ENCODE assay signal across 29 cellular contexts in genomic region chr10:77788496-77789010, GRCh38.
"Had no signal": no experiment of that assay in that cellular context is flagged by ENCODE, and none has a peak within 500 bp of the region (broad histone marks: within the 10 kb centered on the region; RNA-seq: fewer than 3 reads in every experiment).

No MANE protein-coding gene starts in this region.

- H3K4me1 ChIP-seq: colonic mucosa, esophagus squamous epithelium, gastroesophageal sphincter had no signal

- H3K4me3 Mint-ChIP-seq: activated B cell treated with CpG ODN at 0.5 μM for 24 hours; activated CD8-positive, alpha-beta T cell treated with anti-CD3 and anti-CD28 coated beads for 36 hours; activated naive CD8-positive, alpha-beta T cell; activated T-cell treated with anti-CD3 and anti-CD28 coated beads, Interleukin-2, amount 50 U/mL, for 4 hours; T-cell; T-helper 1 cell treated with Interleukin-12 subunit alpha and Interleukin-12 subunit beta and Interleukin-4 antibody, amounts not matched to agents 30 μg/mL and 1 μg/mL, for 36 hours; T-helper 2 cell treated with Interferon-gamma antibody and Interleukin-4, amounts not matched to agents 5 μg/mL and 100 μg/mL, for 36 hours had no signal

- H3K9me3 ChIP-seq: colonic mucosa, esophagus squamous epithelium, gastroesophageal sphincter had no signal

- H3K27me3 ChIP-seq: brain microvascular endothelial cell, colonic mucosa, esophagus squamous epithelium, gastroesophageal sphincter had no signal

- H3K4me1 Mint-ChIP-seq: activated B cell treated with CpG ODN at 0.5 μM for 24 hours, T-cell had no signal

- DNase-seq: activated B cell treated with CpG ODN at 0.5 μM for 24 hours; activated CD4-positive, alpha-beta T cell treated with anti-CD3 and anti-CD28 coated beads for 48 hours; activated CD4-positive, alpha-beta T cell treated with anti-CD3 and anti-CD28 coated beads, Interleukin-2, amount 50 U/mL, for 1 hour; activated CD4-positive, alpha-beta T cell treated with anti-CD3 and anti-CD28 coated beads, Interleukin-2, amount 50 U/mL, for 48 hours; activated CD8-positive, alpha-beta memory T cell treated with anti-CD3 and anti-CD28 coated beads for 24 hours; activated CD8-positive, alpha-beta T cell treated with anti-CD3 and anti-CD28 coated beads for 36 hours; activated gamma-delta T cell; activated naive CD4-positive, alpha-beta T cell; activated naive CD4-positive, alpha-beta T cell treated with anti-CD3 and anti-CD28 coated beads, Interleukin-2, amount 50 U/mL, for 16 hours; activated T-cell treated with anti-CD3 and anti-CD28 coated beads, Interleukin-2, amount 50 U/mL, for 4 hours; amniotic stem cell; anterior cingulate cortex; brain microvascular endothelial cell; caudate nucleus; colonic mucosa; effector CD8-positive, alpha-beta T cell; esophagus squamous epithelium; foreskin melanocyte; SW 1271; T-cell; T1000; WERI-Rb-1 had no signal

- H3K27me3 Mint-ChIP-seq: activated B cell treated with CpG ODN at 0.5 μM for 24 hours; activated CD8-positive, alpha-beta T cell treated with anti-CD3 and anti-CD28 coated beads for 36 hours; activated naive CD8-positive, alpha-beta T cell; T-cell had no signal

- H3K4me3 ChIP-seq: colonic mucosa, esophagus squamous epithelium, gastroesophageal sphincter had no signal

- H3K9me3 Mint-ChIP-seq: activated B cell treated with CpG ODN at 0.5 μM for 24 hours; activated CD8-positive, alpha-beta T cell treated with anti-CD3 and anti-CD28 coated beads for 36 hours; activated T-helper 2 cell treated with anti-CD3 and anti-CD28 coated beads, Interferon-gamma antibody, Interleukin-2, Interleukin-4, amounts not matched to agents 10 μg/mL and 5 μg/mL and 100 μg/mL, durations not matched to agents 14 hours and 24 hours and 36 hours; T-cell; T-helper 1 cell treated with Interleukin-12 subunit alpha and Interleukin-12 subunit beta and Interleukin-4 antibody, amounts not matched to agents 30 μg/mL and 1 μg/mL, for 36 hours; T-helper 2 cell treated with Interferon-gamma antibody and Interleukin-4, amounts not matched to agents 5 μg/mL and 100 μg/mL, for 36 hours had no signal

- H3K36me3 Mint-ChIP-seq: activated naive CD8-positive, alpha-beta T cell; T-cell had no signal

- H3K27ac Mint-ChIP-seq: activated B cell treated with CpG ODN at 0.5 μM for 24 hours; activated CD8-positive, alpha-beta T cell treated with anti-CD3 and anti-CD28 coated beads for 36 hours; activated naive CD8-positive, alpha-beta T cell; activated T-helper 2 cell treated with anti-CD3 and anti-CD28 coated beads, Interferon-gamma antibody, Interleukin-2, Interleukin-4, amounts not matched to agents 10 μg/mL and 5 μg/mL and 100 μg/mL, durations not matched to agents 14 hours and 24 hours and 36 hours; T-cell; T-helper 1 cell treated with Interleukin-12 subunit alpha and Interleukin-12 subunit beta and Interleukin-4 antibody, amounts not matched to agents 30 μg/mL and 1 μg/mL, for 36 hours; T-helper 2 cell treated with Interferon-gamma antibody and Interleukin-4, amounts not matched to agents 5 μg/mL and 100 μg/mL, for 36 hours had no signal

- ATAC-seq: activated CD4-positive, CD25-positive, alpha-beta regulatory T cell treated with anti-CD3 and anti-CD28 coated beads, Interleukin-2, amount 50 U/mL, for 24 hours; activated CD8-positive, alpha-beta T cell treated with anti-CD3 and anti-CD28 coated beads for 36 hours; activated T-cell treated with anti-CD3 and anti-CD28 coated beads, Interleukin-2, amount 50 U/mL, for 4 hours; gastroesophageal sphincter; T-cell had no signal

- H3K27ac ChIP-seq: brain microvascular endothelial cell, colonic mucosa, epithelial cell of prostate, esophagus squamous epithelium, gastroesophageal sphincter, WERI-Rb-1 had no signal

- H3K36me3 ChIP-seq: colonic mucosa had no signal
